ENCODE assay signal across 8 cellular contexts in genomic region chr19:29671393-29672076, GRCh38. TPM values are rescaled to one million over a fixed set of nuclear protein-coding genes. Genes with fewer than 3 reads are reported as not detected.
DNase-seq lines count a peak whose midpoint lies in the region; ATAC-seq, FAIRE-seq and TF ChIP-seq lines count a peak whose summit lies in the region.

No MANE protein-coding gene starts in this region.

- no peak overlapping the region for H3K4me3 ChIP-seq in pancreas
- H3K4me3 ChIP-seq in transverse colon: no peak overlapping the region

- peak overlapping the region; percentile 95 for H3K27ac Mint-ChIP-seq in activated CD4-positive, alpha-beta T cell treated with anti-CD3 and anti-CD28 coated beads, Interleukin-2, amount 10 ng/mL, durations not matched to agents 7 days and 5 days

- H3K36me3 ChIP-seq in pancreas: peaks cover 0 to 23% (median 5%) of the 10 kb centered on the region in 3 donors
- H3K36me3 ChIP-seq in transverse colon: peaks cover 0 to 9% (median 0%) of the 10 kb centered on the region in 4 donors

- H3K4me1 Mint-ChIP-seq in activated CD4-positive, alpha-beta T cell treated with anti-CD3 and anti-CD28 coated beads, Interleukin-2, amount 10 ng/mL, durations not matched to agents 7 days and 5 days: peaks cover 86% of the 10 kb centered on the region

- ATAC-seq in GM21381 (IDR thresholded peaks at IDR 0.05; ENCODE audit: unreplicated experiment) (peak; percentile 73), pancreas (peak; percentile 32 to 75 (median 62))

- H3K9me3 ChIP-seq in pancreas (no peaks in the 10 kb centered on the region), transverse colon (no peaks in the 10 kb centered on the region)

- H3K4me3 Mint-ChIP-seq in activated CD4-positive, alpha-beta T cell treated with anti-CD3 and anti-CD28 coated beads, Interleukin-2, amount 10 ng/mL, durations not matched to agents 7 days and 5 days: peak overlapping the region; percentile 88

- H3K9me3 Mint-ChIP-seq in activated CD4-positive, alpha-beta T cell treated with anti-CD3 and anti-CD28 coated beads, Interleukin-2, amount 10 ng/mL, durations not matched to agents 7 days and 5 days: no peaks in the 10 kb centered on the region

- TF ChIP-seq CTCF in pancreas (IDR thresholded peaks at IDR 0.05): peak in 1 of 4 donors; percentile 7
- peak in 3 of 5 experiments; percentile 12 to 40 (median 26) for TF ChIP-seq CTCF in transverse colon (IDR thresholded peaks at IDR 0.05)

- 35 to 37% methylated on average over 12 of the region's 12 CpGs for WGBS in pancreas, 2 donors
- 66 to 69% methylated on average over 3 to 12 of the region's 12 CpGs for WGBS in transverse colon (ENCODE audit: low coverage in 1 of 2), 2 donors

- H3K27ac ChIP-seq in pancreas: peak overlapping the region in 2 of 4 donors; percentile 19 to 22
- peak overlapping the region in 3 of 4 donors; percentile 31 to 44 (median 38) for H3K27ac ChIP-seq in transverse colon

- DNase-seq in G401 (ENCODE audit: low spot score): peak; percentile 59
- DNase-seq in HPDE6-E6E7 (ENCODE audit: extremely low spot score): peak; percentile 38
- DNase-seq in activated CD4-positive, alpha-beta T cell treated with anti-CD3 and anti-CD28 coated beads, Interleukin-2, amount 10 ng/mL, durations not matched to agents 7 days and 5 days: peak; percentile 88
- DNase-seq in effector CD8-positive, alpha-beta T cell (lab: John Stamatoyannopoulos, UW): peak; percentile 37
- DNase-seq in pancreas: peak in 1 of 6 donors; percentile 77
- DNase-seq in transverse colon: peak; percentile 72
- no peak for DNase-seq in NCI-H446 treated with DMSO at 0.1 percent for 48 hours (lab: John Stamatoyannopoulos, UW)

- no peak for TF ChIP-seq EP300 in transverse colon (IDR thresholded peaks at IDR 0.05; ENCODE audit: low read depth)

- H3K27me3 Mint-ChIP-seq in activated CD4-positive, alpha-beta T cell treated with anti-CD3 and anti-CD28 coated beads, Interleukin-2, amount 10 ng/mL, durations not matched to agents 7 days and 5 days: no peaks in the 10 kb centered on the region

- CTCF ChIA-PET in activated CD4-positive, alpha-beta T cell treated with anti-CD3 and anti-CD28 coated beads, Interleukin-2, amount 10 ng/mL, durations not matched to agents 7 days and 5 days (lab: Charles Lee): interaction anchor here (0.6 to 4.3 kb wide), 22 partner anchors 9 to 496 kb away, joined by 3 to 34 read pairs (median 6); partner anchors contain the start of gene POP4

- no peak for TF ChIP-seq POLR2A in transverse colon (IDR thresholded peaks at IDR 0.05)

- intact Hi-C loops in pancreas (cut with DNase I) (loop anchor here in 1 of 3 donors (10.0 kb wide), 1 partner anchor 57 kb away; no protein-coding TSS in a partner anchor), transverse colon (cut with DNase I; ENCODE audit: low total_unique reads) (no loop called here)

- in situ Hi-C loops in G401 (cut with HindIII; ENCODE audit: low sequenced_read_pairs) (no loop called here), transverse colon (cut with MboI; ENCODE audit: low pct_ligation_motif_present in 1 of 4, low pct_unique_long_range_greater_than_20kb in 1 of 4, low sequenced_read_pairs in 3 of 4) (no loop called here)

- H3K27me3 ChIP-seq in pancreas: no peaks in the 10 kb centered on the region
- H3K27me3 ChIP-seq in transverse colon: no peaks in the 10 kb centered on the region

- peaks cover 77% of the 10 kb centered on the region for H3K36me3 Mint-ChIP-seq in activated CD4-positive, alpha-beta T cell treated with anti-CD3 and anti-CD28 coated beads, Interleukin-2, amount 10 ng/mL, durations not matched to agents 7 days and 5 days (ENCODE audit: low read depth)

- H3K4me1 ChIP-seq in pancreas (peaks cover 0 to 14% (median 0%) of the 10 kb centered on the region in 3 donors), transverse colon (peaks cover 11 to 24% (median 23%) of the 10 kb centered on the region in 4 donors)

- POLR2A ChIA-PET in activated CD4-positive, alpha-beta T cell treated with anti-CD3 and anti-CD28 coated beads, Interleukin-2, amount 10 ng/mL, durations not matched to agents 7 days and 5 days (lab: Charles Lee): interaction anchor here (1.0 to 1.7 kb wide), 3 partner anchors 41 to 65 kb away, joined by 5 to 6 read pairs (median 5); partner anchors contain the start of gene POP4

- no peak for FAIRE-seq in pancreas (lab: Jason Lieb, UNC)

RNA-seq across cellular contexts. Expression of gene PLEKHF1, which starts 6.3 kb away (rescaled TPM):
- total RNA-seq in G401 (2014; rRNA removed; shearing (Covaris generic)): 23.8 and 26.3 TPM in 2 replicates
- total RNA-seq in activated CD4-positive, alpha-beta T cell treated with anti-CD3 and anti-CD28 coated beads, Interleukin-2, amount 10 ng/mL, durations not matched to agents 7 days and 5 days: 10 to 100 TPM; 49.4 to 52.1 TPM
- total RNA-seq in pancreas: 1 to 10 TPM; 2.1 to 8.4 (median 3.7) TPM
- polyA plus RNA-seq in pancreas: 1 to 10 TPM; 9.1 to 9.3 TPM
- total RNA-seq in transverse colon: 10 to 100 TPM in 3 of 4 donors, 1 to 10 TPM in 1; 8.6 to 38.8 (median 14.2) TPM

RNA-seq across cellular contexts. Expression of gene C19orf12, which starts 43.5 kb away (rescaled TPM):
- total RNA-seq in G401 (2014; rRNA removed; shearing (Covaris generic)): 29.9 and 32.0 TPM in 2 replicates
- 10 to 100 TPM; 36.5 to 38.8 TPM for total RNA-seq in activated CD4-positive, alpha-beta T cell treated with anti-CD3 and anti-CD28 coated beads, Interleukin-2, amount 10 ng/mL, durations not matched to agents 7 days and 5 days
- total RNA-seq in pancreas (10 to 100 TPM; 11.0 to 16.9 (median 12.9) TPM), transverse colon (10 to 100 TPM; 13.9 to 33.3 (median 21.4) TPM)
- 10 to 100 TPM; 11.0 to 11.5 TPM for polyA plus RNA-seq in pancreas
